9 cellular contexts compared by ENCODE assay signal in the genomic region with DNA sequence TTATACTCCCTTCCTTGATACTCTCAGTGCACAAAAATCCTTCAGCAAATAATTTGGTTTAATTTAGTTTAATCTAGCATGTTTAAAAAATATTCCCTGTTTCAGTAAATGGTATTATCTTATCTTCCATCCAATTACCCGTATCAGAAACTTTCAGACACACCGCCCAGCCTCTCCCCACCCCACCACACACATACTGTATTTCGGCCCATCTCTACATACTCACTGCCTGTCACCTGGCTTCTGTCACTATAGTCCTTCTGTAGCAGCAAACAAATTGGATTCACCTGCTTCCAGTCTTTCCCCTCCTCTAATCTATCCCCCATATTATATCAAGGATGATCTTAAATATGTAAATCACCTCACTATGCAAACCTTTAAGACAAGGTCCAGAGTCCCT.
"Had no signal": no experiment of that assay in that cellular context is flagged by ENCODE, and none has a peak within 500 bp of the region (broad histone marks: within the 10 kb centered on the region; RNA-seq: fewer than 3 reads in every experiment).

No MANE protein-coding gene starts in this region.

- H3K9me3 ChIP-seq: HAP-1 had no signal

- H3K4me3 ChIP-seq: GM23248, GM23338, HAP-1 had no signal

- H3K9ac ChIP-seq: GM23248 had no signal

- H3K4me2 ChIP-seq: GM23338 had no signal

- H3K27ac ChIP-seq: GM23248 had no signal

- DNase-seq: GM23248, GOT3, H7, H9, HCEC 1CT, HFFc6 had no signal

- H3K36me3 ChIP-seq: HAP-1 had no signal

- H2AFZ ChIP-seq: GM23248, GM23338 had no signal

- H3K4me1 ChIP-seq: HAP-1 had no signal

- ATAC-seq: GM23338, HCT116 had no signal
